In genomic region chr13:35552172-35552844, GRCh38 we compare ENCODE assay signal across 26 cellular contexts.
DNase-seq lines count a peak whose midpoint lies in the region; ATAC-seq, FAIRE-seq and TF ChIP-seq lines count a peak whose summit lies in the region.
"Had no signal": no experiment of that assay in that cellular context is flagged by ENCODE, and none has a peak within 500 bp of the region (broad histone marks: within the 10 kb centered on the region; RNA-seq: fewer than 3 reads in every experiment).

No MANE protein-coding gene starts in this region.

- H3K14ac ChIP-seq in trophoblast cell (ENCODE audit: low read length) = no peak overlapping the region

- H3K27ac ChIP-seq in RWPE2 (ENCODE audit: poor library complexity, severe bottlenecking) = peak overlapping the region; percentile 97
- H3K27ac ChIP-seq in trophoblast cell (ENCODE audit: low read depth, low read length) = no peak overlapping the region
- H3K27ac ChIP-seq: gastroesophageal sphincter, tibial nerve had no signal

- no peak overlapping the region for H2BK120ac ChIP-seq in trophoblast cell (ENCODE audit: insufficient read depth, low read length, poor library complexity)

- no peak overlapping the region for H3K4me2 ChIP-seq in trophoblast cell (ENCODE audit: low read length)

- no peak for TF ChIP-seq CTCF in RWPE2 (IDR thresholded peaks at IDR 0.05; ENCODE audit: poor library complexity, severe bottlenecking)

- no peak overlapping the region for H2BK12ac ChIP-seq in trophoblast cell (ENCODE audit: low read length)

- H3K9ac ChIP-seq in trophoblast cell (ENCODE audit: low read length) = no peak overlapping the region

- H3K79me2 ChIP-seq in trophoblast cell (ENCODE audit: control insufficient read depth, insufficient read depth, low read length, poor library complexity) = no peaks in the 10 kb centered on the region

- H3K4me1 Mint-ChIP-seq in natural killer cell treated with Interleukin-12 subunit alpha and Interleukin-12 subunit beta and Interleukin-15 and Interleukin-18, amount 100 ng/mL, for 72 hours (ENCODE audit: low read depth in 2 of 2) = peaks cover 0 to 2% of the 10 kb centered on the region in 2 donors
- H3K4me1 Mint-ChIP-seq: activated B cell treated with CpG ODN at 0.5 μM for 24 hours; B cell; stimulated activated naive CD8-positive, alpha-beta T cell treated with anti-CD3 and anti-CD28 coated beads, Interleukin-15, amount 100 ng/mL, for 72 hours had no signal

- H4K91ac ChIP-seq in trophoblast cell (ENCODE audit: low read depth, low read length) = no peak overlapping the region

- H3K79me1 ChIP-seq in trophoblast cell (ENCODE audit: low read length) = no peaks in the 10 kb centered on the region

- H3K18ac ChIP-seq in trophoblast cell (ENCODE audit: low read length) = no peak overlapping the region

- WGBS in trophoblast cell (ENCODE audit: extremely low coverage, insufficient coverage, insufficient read length) = no CpG with 5 or more reads among the region's 3 CpGs

- H3K27ac Mint-ChIP-seq in natural killer cell treated with Interleukin-12 subunit alpha and Interleukin-12 subunit beta and Interleukin-15 and Interleukin-18, amount 100 ng/mL, for 72 hours = no peak overlapping the region
- H3K27ac Mint-ChIP-seq: activated B cell treated with CpG ODN at 0.5 μM for 24 hours; activated CD4-positive, alpha-beta memory T cell treated with anti-CD3 and anti-CD28 coated beads for 36 hours; B cell; stimulated activated naive CD8-positive, alpha-beta T cell treated with anti-CD3 and anti-CD28 coated beads, Interleukin-15, amount 100 ng/mL, for 72 hours had no signal

- H3K4ac ChIP-seq in trophoblast cell (ENCODE audit: low read depth, low read length) = no peak overlapping the region

- H4K12ac ChIP-seq in trophoblast cell (ENCODE audit: low read depth, low read length) = no peak overlapping the region

- H3K23ac ChIP-seq in trophoblast cell (ENCODE audit: low read length) = no peak overlapping the region

- H3K4me1 ChIP-seq in RWPE2 (ENCODE audit: insufficient read depth, poor library complexity, severe bottlenecking) (peaks cover 62% of the 10 kb centered on the region), trophoblast cell (ENCODE audit: control insufficient read depth in 1 of 2, insufficient read depth in 2 of 2, low read length in 2 of 2) (no peaks in the 10 kb centered on the region)
- H3K4me1 ChIP-seq: gastroesophageal sphincter, tibial nerve had no signal

- H3K4me3 Mint-ChIP-seq in natural killer cell treated with Interleukin-12 subunit alpha and Interleukin-12 subunit beta and Interleukin-15 and Interleukin-18, amount 100 ng/mL, for 72 hours = no peak overlapping the region
- H3K4me3 Mint-ChIP-seq: activated B cell treated with CpG ODN at 0.5 μM for 24 hours; activated CD4-positive, alpha-beta memory T cell treated with anti-CD3 and anti-CD28 coated beads for 36 hours; B cell; stimulated activated naive CD8-positive, alpha-beta T cell treated with anti-CD3 and anti-CD28 coated beads, Interleukin-15, amount 100 ng/mL, for 72 hours had no signal

- FAIRE-seq in urothelium cell line (lab: Jason Lieb, UNC) = no peak
- FAIRE-seq: endometrium, K562 had no signal

- no peak overlapping the region for H2AK5ac ChIP-seq in trophoblast cell (ENCODE audit: low read length)

- no peaks in the 10 kb centered on the region for H3K9me3 Mint-ChIP-seq in natural killer cell treated with Interleukin-12 subunit alpha and Interleukin-12 subunit beta and Interleukin-15 and Interleukin-18, amount 100 ng/mL, for 72 hours
- H3K9me3 Mint-ChIP-seq: activated B cell treated with CpG ODN at 0.5 μM for 24 hours; activated CD4-positive, alpha-beta memory T cell treated with anti-CD3 and anti-CD28 coated beads for 36 hours; stimulated activated naive CD8-positive, alpha-beta T cell treated with anti-CD3 and anti-CD28 coated beads, Interleukin-15, amount 100 ng/mL, for 72 hours had no signal

- H3K27me3 Mint-ChIP-seq in natural killer cell treated with Interleukin-12 subunit alpha and Interleukin-12 subunit beta and Interleukin-15 and Interleukin-18, amount 100 ng/mL, for 72 hours = no peaks in the 10 kb centered on the region
- H3K27me3 Mint-ChIP-seq: activated B cell treated with CpG ODN at 0.5 μM for 24 hours; activated CD4-positive, alpha-beta memory T cell treated with anti-CD3 and anti-CD28 coated beads for 36 hours; B cell; stimulated activated naive CD8-positive, alpha-beta T cell treated with anti-CD3 and anti-CD28 coated beads, Interleukin-15, amount 100 ng/mL, for 72 hours had no signal

- H3K4me3 ChIP-seq in RWPE2 (ENCODE audit: severe bottlenecking) (no peak overlapping the region), trophoblast cell (ENCODE audit: low read depth, low read length) (no peak overlapping the region)
- H3K4me3 ChIP-seq: gastroesophageal sphincter, K562, MG63, tibial nerve had no signal

- DNase-seq in GM03348 (ENCODE audit: low spot score) (peak; percentile 17), RWPE2 (ENCODE audit: low spot score) (no peak), fibroblast of gingiva (ENCODE audit: low read depth) (peak; percentile 21), trophoblast cell (peak; percentile 3 to 67), urothelium cell line (ENCODE audit: low spot score) (no peak), cerebellar nuclear complex (lab: John Stamatoyannopoulos, UW) (no peak)
- DNase-seq in natural killer cell treated with Interleukin-12 subunit alpha and Interleukin-12 subunit beta and Interleukin-15 and Interleukin-18, amount 100 ng/mL, for 72 hours (ENCODE audit: low spot score) = no peak
- DNase-seq: activated B cell treated with CpG ODN at 0.5 μM for 24 hours; activated CD4-positive, alpha-beta memory T cell treated with anti-CD3 and anti-CD28 coated beads for 36 hours; activated effector memory CD4-positive, alpha-beta T cell treated with Interleukin-2 at 50 U/mL for 16 hours; cortex of kidney; kidney glomerular epithelial cell; MG63; NCI-H1436; NCI-H2171; NCI-H524; RPMI8226; stimulated activated CD4-positive, alpha-beta T cell treated with anti-CD3 and anti-CD28 coated beads, Interleukin-12 subunit alpha, Interleukin-12 subunit beta, amount 100 ng/mL, for 4 hours; stimulated activated naive CD8-positive, alpha-beta T cell treated with anti-CD3 and anti-CD28 coated beads, Interleukin-15, amount 100 ng/mL, for 72 hours; T-helper 9 cell had no signal

- H2BK5ac ChIP-seq in trophoblast cell (ENCODE audit: low read depth, low read length, poor library complexity) = no peak overlapping the region

- H4K8ac ChIP-seq in trophoblast cell (ENCODE audit: low read depth, low read length) = no peak overlapping the region

- ATAC-seq in RWPE2 (ENCODE audit: low read depth) (peak; percentile 71), HG02759 (IDR thresholded peaks at IDR 0.05; ENCODE audit: unreplicated experiment) (no peak)
- no peak for ATAC-seq in natural killer cell treated with Interleukin-12 subunit alpha and Interleukin-12 subunit beta and Interleukin-15 and Interleukin-18, amount 100 ng/mL, for 72 hours
- ATAC-seq: gastroesophageal sphincter; K562; stimulated activated naive CD8-positive, alpha-beta T cell treated with anti-CD3 and anti-CD28 coated beads, Interleukin-15, amount 100 ng/mL, for 72 hours had no signal

- H3K27me3 ChIP-seq in RWPE2 (ENCODE audit: insufficient read depth, poor library complexity, severe bottlenecking) (no peaks in the 10 kb centered on the region), trophoblast cell (ENCODE audit: insufficient read depth, low read length) (no peaks in the 10 kb centered on the region)
- H3K27me3 ChIP-seq: gastroesophageal sphincter, MG63, tibial nerve had no signal

- H3K36me3 Mint-ChIP-seq in natural killer cell treated with Interleukin-12 subunit alpha and Interleukin-12 subunit beta and Interleukin-15 and Interleukin-18, amount 100 ng/mL, for 72 hours = no peaks in the 10 kb centered on the region
- H3K36me3 Mint-ChIP-seq: activated CD4-positive, alpha-beta memory T cell treated with anti-CD3 and anti-CD28 coated beads for 36 hours had no signal

- H3K36me3 ChIP-seq in RWPE2 (ENCODE audit: low read depth) (no peaks in the 10 kb centered on the region), trophoblast cell (ENCODE audit: control insufficient read depth in 1 of 2, insufficient read depth in 2 of 2, low read length in 2 of 2) (no peaks in the 10 kb centered on the region)
- H3K36me3 ChIP-seq: gastroesophageal sphincter, MG63, tibial nerve had no signal

- no peak overlapping the region for H2AFZ ChIP-seq in trophoblast cell (ENCODE audit: insufficient read depth, low read length, poor library complexity)

- H3K9me3 ChIP-seq in RWPE2 (ENCODE audit: severe bottlenecking) = no peaks in the 10 kb centered on the region
- no peaks in the 10 kb centered on the region for H3K9me3 ChIP-seq in trophoblast cell (ENCODE audit: insufficient read depth, low read depth, low read length)
- H3K9me3 ChIP-seq: gastroesophageal sphincter, MG63, tibial nerve had no signal

Comparison
In these comparisons a context has a peak if more than half of its experiments do, and no peak if none do; other contexts are left out.
1. DNase-seq: peak in GM03348 (single experiment), fibroblast of gingiva (single experiment) and trophoblast cell (2 of 2); none in RWPE2 (single experiment), urothelium cell line (single experiment), cerebellar nuclear complex (0 of 2) and natural killer cell treated with Interleukin-12 subunit alpha and Interleukin-12 subunit beta and Interleukin-15 and Interleukin-18, amount 100 ng/mL, for 72 hours (single experiment).